Comparison of ENCODE assay signal across 18 cellular contexts in genomic region chr10:116212756-116213155, GRCh38.
DNase-seq lines count a peak whose midpoint lies in the region; TF ChIP-seq lines count a peak whose summit lies in the region.
"Had no signal": no experiment of that assay in that cellular context is flagged by ENCODE, and none has a peak within 500 bp of the region (broad histone marks: within the 10 kb centered on the region; RNA-seq: fewer than 3 reads in every experiment).

No MANE protein-coding gene starts in this region.

- H3K4me3 Mint-ChIP-seq in chondrocyte (ENCODE audit: unreplicated experiment): no peak overlapping the region
- no peak overlapping the region for H3K4me3 Mint-ChIP-seq in activated naive CD8-positive, alpha-beta T cell treated with anti-CD3 and anti-CD28 coated beads for 36 hours
- H3K4me3 Mint-ChIP-seq: B cell; CD8-positive, alpha-beta T cell had no signal

- H3K4me1 ChIP-seq in Loucy (ENCODE audit: insufficient read depth, low read length, poor library complexity, severe bottlenecking) (peaks cover 88% of the 10 kb centered on the region), mesenchymal stem cell (ENCODE audit: control insufficient read depth, insufficient read depth, low read depth, low read length) (peaks cover 24% of the 10 kb centered on the region)
- H3K4me1 ChIP-seq: HAP-1 had no signal

- H2BK120ac ChIP-seq in mesenchymal stem cell (ENCODE audit: low read depth, low read length): no peak overlapping the region

- no peaks in the 10 kb centered on the region for H3K9me3 Mint-ChIP-seq in chondrocyte (ENCODE audit: low read depth)
- H3K9me3 Mint-ChIP-seq in activated naive CD8-positive, alpha-beta T cell treated with anti-CD3 and anti-CD28 coated beads for 36 hours: no peaks in the 10 kb centered on the region
- H3K9me3 Mint-ChIP-seq: CD8-positive, alpha-beta T cell had no signal

- H3K79me2 ChIP-seq in Loucy (ENCODE audit: insufficient read depth, low read length): peaks cover 75% of the 10 kb centered on the region

- no peak overlapping the region for H3K23ac ChIP-seq in mesenchymal stem cell (ENCODE audit: low read length in 2 of 2)

- H3K4me1 Mint-ChIP-seq in chondrocyte (ENCODE audit: low read depth): peaks cover 54% of the 10 kb centered on the region
- no peaks in the 10 kb centered on the region for H3K4me1 Mint-ChIP-seq in activated naive CD8-positive, alpha-beta T cell treated with anti-CD3 and anti-CD28 coated beads for 36 hours
- H3K4me1 Mint-ChIP-seq: B cell had no signal

- H2AFZ ChIP-seq in Loucy (ENCODE audit: low read length): no peak overlapping the region
- no peak overlapping the region for H2AFZ ChIP-seq in mesenchymal stem cell (ENCODE audit: low read depth, low read length)
- H2AFZ ChIP-seq: GM23248 had no signal

- H2BK12ac ChIP-seq in mesenchymal stem cell (ENCODE audit: low read length in 2 of 2): no peak overlapping the region

- no peaks in the 10 kb centered on the region for H4K20me1 ChIP-seq in Loucy (ENCODE audit: insufficient read depth, low read length, poor library complexity, severe bottlenecking)
- H4K20me1 ChIP-seq: BLaER1 treated with 17β-estradiol and CSF1 and Interleukin-3, amounts not matched to agents 10 nM and 100 nM had no signal

- peaks cover 38% of the 10 kb centered on the region for H3K79me1 ChIP-seq in mesenchymal stem cell (replicated peaks; ENCODE audit: low read length, poor library complexity, severe bottlenecking)

- H3K27ac Mint-ChIP-seq in chondrocyte (ENCODE audit: unreplicated experiment): peak overlapping the region; percentile 13
- H3K27ac Mint-ChIP-seq in activated naive CD8-positive, alpha-beta T cell treated with anti-CD3 and anti-CD28 coated beads for 36 hours: no peak overlapping the region
- H3K27ac Mint-ChIP-seq: B cell; CD8-positive, alpha-beta T cell had no signal

- no peaks in the 10 kb centered on the region for H3K36me3 Mint-ChIP-seq in chondrocyte (ENCODE audit: low read depth)
- H3K36me3 Mint-ChIP-seq in activated naive CD8-positive, alpha-beta T cell treated with anti-CD3 and anti-CD28 coated beads for 36 hours: no peaks in the 10 kb centered on the region
- H3K36me3 Mint-ChIP-seq: CD8-positive, alpha-beta T cell had no signal

- no peak for TF ChIP-seq CTCF in Loucy (conservative IDR thresholded peaks at IDR 0.05; ENCODE audit: low read length)
- no peak for TF ChIP-seq CTCF in chondrocyte (IDR thresholded peaks at IDR 0.05)

- H3K14ac ChIP-seq in mesenchymal stem cell (ENCODE audit: low read length in 2 of 2): no peak overlapping the region

- H2AK5ac ChIP-seq in mesenchymal stem cell (ENCODE audit: low read length, severe bottlenecking): peak overlapping the region; percentile 30

- H3K27me3 Mint-ChIP-seq in chondrocyte (ENCODE audit: low read depth): no peaks in the 10 kb centered on the region
- no peaks in the 10 kb centered on the region for H3K27me3 Mint-ChIP-seq in activated naive CD8-positive, alpha-beta T cell treated with anti-CD3 and anti-CD28 coated beads for 36 hours
- H3K27me3 Mint-ChIP-seq: B cell had no signal

- no peak overlapping the region for H2BK5ac ChIP-seq in mesenchymal stem cell (ENCODE audit: low read depth, low read length, poor library complexity, severe bottlenecking)

- H3K9ac ChIP-seq in Loucy (ENCODE audit: low read depth, low read length, poor library complexity, severe bottlenecking): peak overlapping the region; percentile 43
- no peak overlapping the region for H3K9ac ChIP-seq in mesenchymal stem cell (ENCODE audit: low read length)
- H3K9ac ChIP-seq: BLaER1 treated with 17β-estradiol and CSF1 and Interleukin-3, amounts not matched to agents 10 nM and 100 nM; GM23248 had no signal

- no peaks in the 10 kb centered on the region for H3K9me2 ChIP-seq in Loucy (replicated peaks; ENCODE audit: low read depth, low read length)

- H4K91ac ChIP-seq in mesenchymal stem cell (ENCODE audit: low read length): no peak overlapping the region

- no peak overlapping the region for H3K4ac ChIP-seq in mesenchymal stem cell (ENCODE audit: low read depth in 1 of 2, low read length in 2 of 2)

- no peak for DNase-seq in chondrocyte (ENCODE audit: low spot score)
- no peak for DNase-seq in mesenchymal stem cell
- DNase-seq in DMS153 treated with DMSO at 0.1 percent for 48 hours (lab: John Stamatoyannopoulos, UW; ENCODE audit: unreplicated experiment): no peak
- no peak for DNase-seq in AML-193 (lab: John Stamatoyannopoulos, UW)
- DNase-seq in activated naive CD8-positive, alpha-beta T cell treated with anti-CD3 and anti-CD28 coated beads for 36 hours: no peak
- DNase-seq in effector CD8-positive, alpha-beta T cell (lab: John Stamatoyannopoulos, UW): no peak
- DNase-seq: 8988T; Calu3; CD8-positive, alpha-beta T cell; DMS53; DND-41; EL; GM23248 had no signal

- H4K8ac ChIP-seq in mesenchymal stem cell (ENCODE audit: low read length): no peak overlapping the region

- H3K27ac ChIP-seq in mesenchymal stem cell (ENCODE audit: low read length, poor library complexity, severe bottlenecking): no peak overlapping the region
- H3K27ac ChIP-seq: GM23248 had no signal

- 98% methylated on average over 3 of the region's 4 CpGs for WGBS in mesenchymal stem cell

- no peak overlapping the region for H2BK15ac ChIP-seq in mesenchymal stem cell (ENCODE audit: low read depth, poor library complexity, severe bottlenecking)

- H3K4me3 ChIP-seq in Loucy (ENCODE audit: low read length, poor library complexity, severe bottlenecking) (no peak overlapping the region), mesenchymal stem cell (ENCODE audit: insufficient read depth in 1 of 2, low read depth in 1 of 2, low read length in 2 of 2) (no peak overlapping the region)
- H3K4me3 ChIP-seq: BLaER1 treated with 17β-estradiol and CSF1 and Interleukin-3, amounts not matched to agents 10 nM and 100 nM; GM12878; GM23248; HAP-1 had no signal

- H3K9me3 ChIP-seq in Loucy (ENCODE audit: insufficient read depth, low read depth, low read length): no peaks in the 10 kb centered on the region
- H3K9me3 ChIP-seq in mesenchymal stem cell (ENCODE audit: control insufficient read depth, low read length): no peaks in the 10 kb centered on the region
- H3K9me3 ChIP-seq: BLaER1 treated with 17β-estradiol and CSF1 and Interleukin-3, amounts not matched to agents 10 nM and 100 nM; HAP-1 had no signal

- H3F3A ChIP-seq in Loucy (ENCODE audit: low read depth): peaks cover 28% of the 10 kb centered on the region

- no peak overlapping the region for H3K18ac ChIP-seq in mesenchymal stem cell (ENCODE audit: low read depth in 1 of 2, low read length in 2 of 2)

- no peaks in the 10 kb centered on the region for H3K27me3 ChIP-seq in Loucy (ENCODE audit: insufficient read depth, low read length, poor library complexity, severe bottlenecking)
- no peaks in the 10 kb centered on the region for H3K27me3 ChIP-seq in mesenchymal stem cell (ENCODE audit: control insufficient read depth in 1 of 2, insufficient read depth in 1 of 2, low read length in 2 of 2)
- H3K27me3 ChIP-seq: BLaER1 treated with 17β-estradiol and CSF1 and Interleukin-3, amounts not matched to agents 10 nM and 100 nM had no signal

- no peaks in the 10 kb centered on the region for H3K36me3 ChIP-seq in Loucy (ENCODE audit: insufficient read depth, low read length)
- no peaks in the 10 kb centered on the region for H3K36me3 ChIP-seq in mesenchymal stem cell (ENCODE audit: control insufficient read depth in 1 of 2, insufficient read depth in 2 of 2, low read depth in 1 of 2, low read length in 2 of 2)
- H3K36me3 ChIP-seq: BLaER1 treated with 17β-estradiol and CSF1 and Interleukin-3, amounts not matched to agents 10 nM and 100 nM; HAP-1 had no signal

- H3K4me2 ChIP-seq in Loucy (ENCODE audit: low read depth, low read length, poor library complexity, severe bottlenecking) (no peak overlapping the region), mesenchymal stem cell (ENCODE audit: low read length, poor library complexity, severe bottlenecking) (no peak overlapping the region)
